Comparison of ENCODE assay signal across 26 cellular contexts in the genomic region with DNA sequence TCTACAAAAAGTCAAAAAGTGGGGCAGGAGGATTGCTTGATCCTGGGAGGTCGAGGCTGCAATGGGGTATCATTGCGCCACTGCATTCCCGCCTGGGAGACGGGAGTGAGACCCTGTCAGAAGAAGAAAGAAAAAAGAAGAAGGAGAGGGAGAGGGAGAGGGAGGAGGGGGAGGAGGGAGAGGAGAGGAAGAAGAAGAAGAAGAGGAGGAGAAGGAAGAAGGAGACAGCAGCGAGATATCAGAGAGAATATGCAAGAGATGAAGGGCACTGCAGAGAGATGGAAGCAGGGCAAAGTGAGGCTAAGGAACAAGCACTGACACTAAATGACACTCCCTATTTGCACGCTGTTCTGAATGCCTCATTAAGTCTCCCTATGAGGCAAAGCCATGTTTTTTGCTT. TPM values are rescaled to one million over a fixed set of nuclear protein-coding genes. Genes with fewer than 3 reads are reported as not detected.
DNase-seq lines count a peak whose midpoint lies in the region; ATAC-seq and TF ChIP-seq lines count a peak whose summit lies in the region.
"Had no signal": no experiment of that assay in that cellular context is flagged by ENCODE, and none has a peak within 500 bp of the region (broad histone marks: within the 10 kb centered on the region; RNA-seq: fewer than 3 reads in every experiment).

No MANE protein-coding gene starts in this region.

- H3K4me1 ChIP-seq in MM.1S (ENCODE audit: low read length), result no peaks in the 10 kb centered on the region
- H3K4me1 ChIP-seq: Caco-2, SJCRH30 had no signal

- intact Hi-C loops in left colon (cut with DNase I, micrococcal nuclease), result no loop called here

- no peak overlapping the region for H3K4me2 ChIP-seq in MM.1S (ENCODE audit: low read depth, low read length)

- ATAC-seq in central memory CD8-positive, alpha-beta T cell (replicated peaks; ENCODE audit: extremely low read depth, poor library complexity, severe bottlenecking), result no peak
- ATAC-seq in left colon, result no peak

- H3K27me3 ChIP-seq in MM.1S (replicated peaks; ENCODE audit: insufficient read depth, low read length), result peaks cover 42% of the 10 kb centered on the region

- H3K36me3 ChIP-seq in MM.1S (replicated peaks; ENCODE audit: insufficient read depth, low read length), result no peaks in the 10 kb centered on the region
- H3K36me3 ChIP-seq: SJCRH30 had no signal

- H2AFZ ChIP-seq in MM.1S (ENCODE audit: low read length), result no peak overlapping the region
- H2AFZ ChIP-seq: GM23248 had no signal

- no peaks in the 10 kb centered on the region for H3K9me3 Mint-ChIP-seq in activated naive CD8-positive, alpha-beta T cell (ENCODE audit: low read depth)
- no peaks in the 10 kb centered on the region for H3K9me3 Mint-ChIP-seq in activated naive CD8-positive, alpha-beta T cell treated with anti-CD3 and anti-CD28 coated beads for 36 hours
- H3K9me3 Mint-ChIP-seq in central memory CD8-positive, alpha-beta T cell, result no peaks in the 10 kb centered on the region
- H3K9me3 Mint-ChIP-seq: CD4-positive, CD25-positive, alpha-beta regulatory T cell had no signal

- DNase-seq in activated naive CD8-positive, alpha-beta T cell treated with anti-CD3 and anti-CD28 coated beads for 36 hours, result no peak
- DNase-seq in RWPE1 (ENCODE audit: low spot score) (no peak), NCI-H2081 (lab: John Stamatoyannopoulos, UW) (no peak), left colon (no peak), MM.1S (no peak)
- no peak for DNase-seq in central memory CD8-positive, alpha-beta T cell (ENCODE audit: low spot score in 2 of 2)
- DNase-seq: Caco-2; CD4-positive, CD25-positive, alpha-beta regulatory T cell; GF-D8; GM23248; HCEC 1CT; Karpas-422; MV-4-11; NCI-H1105 treated with DMSO at 0.1 percent for 48 hours; NCI-H146; NCI-H1930; NCI-H446; NCI-H524 treated with DMSO at 0.1 percent for 48 hours; NCI-H774; PC-3; SJCRH30 had no signal

- no peaks in the 10 kb centered on the region for H4K20me1 ChIP-seq in MM.1S (ENCODE audit: insufficient read depth, low read length)

- H3K27ac Mint-ChIP-seq in activated naive CD8-positive, alpha-beta T cell, result no peak overlapping the region
- no peak overlapping the region for H3K27ac Mint-ChIP-seq in activated naive CD8-positive, alpha-beta T cell treated with anti-CD3 and anti-CD28 coated beads for 36 hours
- H3K27ac Mint-ChIP-seq in central memory CD8-positive, alpha-beta T cell (ENCODE audit: low read depth), result peak overlapping the region; percentile 93

- peaks cover 2% of the 10 kb centered on the region for H3K27me3 Mint-ChIP-seq in activated naive CD8-positive, alpha-beta T cell
- peaks cover 23% of the 10 kb centered on the region for H3K27me3 Mint-ChIP-seq in activated naive CD8-positive, alpha-beta T cell treated with anti-CD3 and anti-CD28 coated beads for 36 hours
- H3K27me3 Mint-ChIP-seq in central memory CD8-positive, alpha-beta T cell, result peaks cover 1% of the 10 kb centered on the region

- no peak for TF ChIP-seq CTCF in RWPE1 (conservative IDR thresholded peaks at IDR 0.05; ENCODE audit: low read depth)
- no peak for TF ChIP-seq CTCF in MM.1S (IDR thresholded peaks at IDR 0.05; ENCODE audit: low read length)

- H3K9ac ChIP-seq in MM.1S (ENCODE audit: low read length), result no peak overlapping the region
- H3K9ac ChIP-seq: GM23248 had no signal

- CTCF ChIA-PET in RWPE1 (lab: Yijun Ruan, JAX), result no interaction called here

- peak overlapping the region; percentile 74 for H3K4me3 Mint-ChIP-seq in activated naive CD8-positive, alpha-beta T cell
- H3K4me3 Mint-ChIP-seq in activated naive CD8-positive, alpha-beta T cell treated with anti-CD3 and anti-CD28 coated beads for 36 hours, result no peak overlapping the region
- peak overlapping the region; percentile 18 for H3K4me3 Mint-ChIP-seq in central memory CD8-positive, alpha-beta T cell

- H3K4me1 Mint-ChIP-seq in activated naive CD8-positive, alpha-beta T cell (ENCODE audit: low read depth), result peaks cover 14% of the 10 kb centered on the region
- peaks cover 9% of the 10 kb centered on the region for H3K4me1 Mint-ChIP-seq in activated naive CD8-positive, alpha-beta T cell treated with anti-CD3 and anti-CD28 coated beads for 36 hours
- H3K4me1 Mint-ChIP-seq in central memory CD8-positive, alpha-beta T cell, result peaks cover 36% of the 10 kb centered on the region

- H3K4me3 ChIP-seq in MM.1S (ENCODE audit: low read length), result no peak overlapping the region
- H3K4me3 ChIP-seq: SJCRH30 had no signal

- H3K9me3 ChIP-seq in MM.1S (replicated peaks; ENCODE audit: insufficient read depth, low read length), result no peaks in the 10 kb centered on the region
- H3K9me3 ChIP-seq: Caco-2, SJCRH30 had no signal

- H3K9me2 ChIP-seq in MM.1S (replicated peaks; ENCODE audit: insufficient read depth, low read length), result no peaks in the 10 kb centered on the region

- no peaks in the 10 kb centered on the region for H3K79me2 ChIP-seq in MM.1S (ENCODE audit: low read length)

- peak overlapping the region; percentile 63 for H3K27ac ChIP-seq in RWPE1
- H3K27ac ChIP-seq in MM.1S (ENCODE audit: low read length), result no peak overlapping the region
- H3K27ac ChIP-seq: 22Rv1, GM23248, SJCRH30 had no signal

- POLR2A ChIA-PET in RWPE1 (lab: Yijun Ruan, JAX; ENCODE audit: low non-redundant PET), result no interaction called here

- no peaks in the 10 kb centered on the region for H3K36me3 Mint-ChIP-seq in activated naive CD8-positive, alpha-beta T cell
- no peaks in the 10 kb centered on the region for H3K36me3 Mint-ChIP-seq in activated naive CD8-positive, alpha-beta T cell treated with anti-CD3 and anti-CD28 coated beads for 36 hours
- H3K36me3 Mint-ChIP-seq in central memory CD8-positive, alpha-beta T cell (ENCODE audit: insufficient read depth), result peaks cover 4% of the 10 kb centered on the region
- H3K36me3 Mint-ChIP-seq: CD4-positive, CD25-positive, alpha-beta regulatory T cell had no signal

- no peaks in the 10 kb centered on the region for H3F3A ChIP-seq in MM.1S (ENCODE audit: insufficient read depth, low read length)

RNA-seq across cellular contexts. Expression of a gene that starts 14.5 kb away (rescaled TPM):
- total RNA-seq in activated naive CD8-positive, alpha-beta T cell treated with anti-CD3 and anti-CD28 coated beads for 36 hours, result not detected
- not detected for total RNA-seq in left colon
- total RNA-seq: B cell, Caco-2, GM23248, HT-29, PC-3, Right ventricle myocardium inferior, SJCRH30 had no signal

RNA-seq across cellular contexts. Expression of a gene that starts 40.4 kb away (rescaled TPM):
- not detected for total RNA-seq in activated naive CD8-positive, alpha-beta T cell treated with anti-CD3 and anti-CD28 coated beads for 36 hours
- not detected for total RNA-seq in left colon
- total RNA-seq: B cell; Caco-2; CD4-positive, CD25-positive, alpha-beta regulatory T cell; GM23248; HT-29; PC-3; Right ventricle myocardium inferior; SJCRH30 had no signal
